18 cellular contexts compared by ENCODE assay signal in the genomic region with DNA sequence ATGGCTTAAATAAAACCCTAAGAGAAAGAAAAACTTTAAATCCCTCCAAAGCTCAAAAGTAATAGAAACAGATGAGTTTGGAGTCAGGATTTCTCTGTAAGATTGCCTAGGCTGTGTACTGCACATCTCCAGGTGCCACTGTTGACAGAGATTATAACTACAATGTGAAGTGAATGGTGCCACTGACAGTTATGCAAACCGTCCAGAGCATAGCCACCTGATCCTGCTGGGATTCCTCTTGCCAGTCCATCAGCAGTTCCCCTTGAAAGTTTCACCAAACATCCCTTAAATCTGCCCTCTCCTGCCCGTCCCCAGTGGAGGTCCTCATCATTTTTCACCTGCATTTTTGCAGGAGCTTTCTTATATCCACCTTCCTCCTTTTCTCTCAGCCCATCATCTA.
"Had no signal": no experiment of that assay in that cellular context is flagged by ENCODE, and none has a peak within 500 bp of the region (broad histone marks: within the 10 kb centered on the region; RNA-seq: fewer than 3 reads in every experiment).

No MANE protein-coding gene starts in this region.

- H3K4me3 ChIP-seq: gastrocnemius medialis, hepatocyte, lower lobe of right lung, prostate gland, vagina had no signal

- H3K27me3 Mint-ChIP-seq: activated naive CD8-positive, alpha-beta T cell treated with anti-CD3 and anti-CD28 coated beads, Interleukin-2, amount 10 ng/mL, durations not matched to agents 7 days and 5 days; activated T-cell treated with anti-CD3 and anti-CD28 coated beads, Interleukin-2, amount 50 U/mL, for 24 hours; naive thymus-derived CD4-positive, alpha-beta T cell; stimulated activated naive CD8-positive, alpha-beta T cell treated with anti-CD3 and anti-CD28 coated beads, Interleukin-15, amount 100 ng/mL, for 72 hours had no signal

- H3K27ac ChIP-seq: gastrocnemius medialis, hepatocyte, lower lobe of right lung, vagina had no signal

- DNase-seq: activated CD4-positive, alpha-beta T cell treated with anti-CD3 and anti-CD28 coated beads, Interleukin-2, amount 50 U/mL, for 1 hour; activated effector memory CD4-positive, alpha-beta T cell treated with Interleukin-2 at 50 U/mL for 16 hours; activated naive CD8-positive, alpha-beta T cell treated with anti-CD3 and anti-CD28 coated beads, Interleukin-2, amount 10 ng/mL, durations not matched to agents 7 days and 5 days; activated T-cell treated with anti-CD3 and anti-CD28 coated beads, Interleukin-2, amount 50 U/mL, for 24 hours; caudate nucleus; cortex of kidney; effector CD8-positive, alpha-beta T cell; kidney glomerular epithelial cell; lower lobe of right lung; naive thymus-derived CD4-positive, alpha-beta T cell; nucleus accumbens; stimulated activated CD4-positive, alpha-beta T cell treated with anti-CD3 and anti-CD28 coated beads, Interleukin-4, amount 100 ng/mL, for 1 hour; stimulated activated naive CD8-positive, alpha-beta T cell treated with anti-CD3 and anti-CD28 coated beads, Interleukin-15, amount 100 ng/mL, for 72 hours had no signal

- H3K9me3 ChIP-seq: gastrocnemius medialis, lower lobe of right lung, prostate gland, vagina had no signal

- H3K9me3 Mint-ChIP-seq: T-helper 1 cell treated with Interleukin-12 subunit alpha and Interleukin-12 subunit beta and Interleukin-4 antibody, amounts not matched to agents 30 μg/mL and 1 μg/mL, for 36 hours had no signal

- H3K4me1 ChIP-seq: gastrocnemius medialis, prostate gland had no signal

- H3K36me3 ChIP-seq: gastrocnemius medialis, lower lobe of right lung, prostate gland, vagina had no signal

- H3K27ac Mint-ChIP-seq: activated naive CD8-positive, alpha-beta T cell treated with anti-CD3 and anti-CD28 coated beads, Interleukin-2, amount 10 ng/mL, durations not matched to agents 7 days and 5 days; activated T-cell treated with anti-CD3 and anti-CD28 coated beads, Interleukin-2, amount 50 U/mL, for 24 hours; naive thymus-derived CD4-positive, alpha-beta T cell; T-helper 1 cell treated with Interleukin-12 subunit alpha and Interleukin-12 subunit beta and Interleukin-4 antibody, amounts not matched to agents 30 μg/mL and 1 μg/mL, for 36 hours had no signal

- H3K4me1 Mint-ChIP-seq: activated naive CD8-positive, alpha-beta T cell treated with anti-CD3 and anti-CD28 coated beads, Interleukin-2, amount 10 ng/mL, durations not matched to agents 7 days and 5 days; naive thymus-derived CD4-positive, alpha-beta T cell; stimulated activated naive CD8-positive, alpha-beta T cell treated with anti-CD3 and anti-CD28 coated beads, Interleukin-15, amount 100 ng/mL, for 72 hours had no signal

- H3K27me3 ChIP-seq: gastrocnemius medialis, hepatocyte, vagina had no signal

- ATAC-seq: naive thymus-derived CD4-positive, alpha-beta T cell; stimulated activated naive CD8-positive, alpha-beta T cell treated with anti-CD3 and anti-CD28 coated beads, Interleukin-15, amount 100 ng/mL, for 72 hours had no signal

- H3K4me3 Mint-ChIP-seq: activated naive CD8-positive, alpha-beta T cell treated with anti-CD3 and anti-CD28 coated beads, Interleukin-2, amount 10 ng/mL, durations not matched to agents 7 days and 5 days; activated T-cell treated with anti-CD3 and anti-CD28 coated beads, Interleukin-2, amount 50 U/mL, for 24 hours; naive thymus-derived CD4-positive, alpha-beta T cell; stimulated activated naive CD8-positive, alpha-beta T cell treated with anti-CD3 and anti-CD28 coated beads, Interleukin-15, amount 100 ng/mL, for 72 hours; T-helper 1 cell treated with Interleukin-12 subunit alpha and Interleukin-12 subunit beta and Interleukin-4 antibody, amounts not matched to agents 30 μg/mL and 1 μg/mL, for 36 hours had no signal
